Comparison of ENCODE assay signal across 8 cellular contexts in genomic region chr2:19361325-19361990, GRCh38. TPM values are rescaled to one million over a fixed set of nuclear protein-coding genes. Genes with fewer than 3 reads are reported as not detected.
DNase-seq lines count a peak whose midpoint lies in the region; ATAC-seq and TF ChIP-seq lines count a peak whose summit lies in the region.

No MANE protein-coding gene starts in this region.

- peak overlapping the region; percentile 93 for H3K4me2 ChIP-seq in smooth muscle cell

- peak overlapping the region; percentile 68 for H3K4me3 ChIP-seq in smooth muscle cell

- H3K36me3 Mint-ChIP-seq in immature natural killer cell, result no peaks in the 10 kb centered on the region

- H3K4me3 Mint-ChIP-seq in immature natural killer cell, result peak overlapping the region; percentile 93 to 100 (median 97)

- TF ChIP-seq CTCF in GM20000 (IDR thresholded peaks at IDR 0.05; ENCODE audit: extremely low read depth, missing control alignments) (no peak), smooth muscle cell (IDR thresholded peaks at IDR 0.05; ENCODE audit: borderline replicate concordance, insufficient read depth, poor library complexity, severe bottlenecking) (no peak)

- no peak overlapping the region for H3K27ac ChIP-seq in smooth muscle cell (ENCODE audit: low read depth)

- no peaks in the 10 kb centered on the region for H3K9me3 ChIP-seq in smooth muscle cell (replicated peaks; ENCODE audit: low read depth)

- ATAC-seq in HG02852 (IDR thresholded peaks at IDR 0.05; ENCODE audit: unreplicated experiment), result no peak

- no peaks in the 10 kb centered on the region for H3K79me2 ChIP-seq in smooth muscle cell (ENCODE audit: low read depth)

- H2AFZ ChIP-seq in smooth muscle cell (ENCODE audit: low read depth), result peak overlapping the region; percentile 82

- H4K20me1 ChIP-seq in smooth muscle cell (ENCODE audit: low read depth), result no peaks in the 10 kb centered on the region

- H3K36me3 ChIP-seq in smooth muscle cell (ENCODE audit: low read depth), result no peaks in the 10 kb centered on the region

- no peak overlapping the region for H3K9ac ChIP-seq in smooth muscle cell (ENCODE audit: low read depth)

- peaks cover 35 to 50% (median 39%) of the 10 kb centered on the region in 3 donors for H3K27me3 Mint-ChIP-seq in immature natural killer cell (ENCODE audit: low read depth in 3 of 3)

- DNase-seq in GM20000 (ENCODE audit: low spot score) (peak; percentile 21), amniotic epithelial cell (ENCODE audit: low read depth) (peak; percentile 19), immature natural killer cell (peak in 2 of 3 donors; percentile 31 to 34), smooth muscle cell (lab: John Stamatoyannopoulos, UW; ENCODE audit: unreplicated experiment) (no peak), DMS153 treated with DMSO at 0.1 percent for 48 hours (lab: John Stamatoyannopoulos, UW; ENCODE audit: unreplicated experiment) (no peak), cerebellar cortex (ENCODE audit: low spot score) (no peak)
- no peak for DNase-seq in stimulated activated CD4-positive, alpha-beta T cell treated with anti-CD3 and anti-CD28 coated beads, Interleukin-15, amount 100 ng/mL, for 24 hours

- no peaks in the 10 kb centered on the region for H3F3A ChIP-seq in smooth muscle cell (ENCODE audit: low read depth)

- H3K9me3 Mint-ChIP-seq in immature natural killer cell, result no peaks in the 10 kb centered on the region

- peaks cover 19% of the 10 kb centered on the region for H3K4me1 ChIP-seq in smooth muscle cell (ENCODE audit: low read depth)

- 8% methylated on average over 50 of the region's 51 CpGs for WGBS in smooth muscle cell (ENCODE audit: low lambda C conversion rate)

- peak overlapping the region in 4 of 6 donors; percentile 69 to 93 (median 88) for H3K27ac Mint-ChIP-seq in immature natural killer cell

- H3K27me3 ChIP-seq in smooth muscle cell (ENCODE audit: low read depth), result peaks cover 83% of the 10 kb centered on the region

- H3K4me1 Mint-ChIP-seq in immature natural killer cell, result peaks cover 53 to 56% of the 10 kb centered on the region in 2 donors

RNA-seq across cellular contexts. Expression of gene OSR1, which starts 3.0 kb away (rescaled TPM):
- polyA plus RNA-seq in immature natural killer cell (not detected), smooth muscle cell (1.4 and 6.3 TPM in 2 replicates)
- 0.85 and 3.2 TPM in 2 replicates for total RNA-seq in smooth muscle cell

Comparison
In these comparisons a context has a peak if more than half of its experiments do, and no peak if none do; other contexts are left out.
1. DNase-seq: peak in GM20000 (single experiment), amniotic epithelial cell (single experiment) and immature natural killer cell (2 of 3); none in smooth muscle cell (single experiment), stimulated activated CD4-positive, alpha-beta T cell treated with anti-CD3 and anti-CD28 coated beads, Interleukin-15, amount 100 ng/mL, for 24 hours (single experiment), DMS153 treated with DMSO at 0.1 percent for 48 hours (single experiment) and cerebellar cortex (single experiment).